In genomic region chr3:63477494-63478129, GRCh38 we compare ENCODE assay signal across 1 cellular context.
TF ChIP-seq lines count a peak whose summit lies in the region.

No MANE protein-coding gene starts in this region.

TF ChIP-seq in HepG2, 621 proteins besides CTCF, POLR2A, EP300 and RAD21 (continued from another document):
- TF ChIP-seq, protein P1, sequence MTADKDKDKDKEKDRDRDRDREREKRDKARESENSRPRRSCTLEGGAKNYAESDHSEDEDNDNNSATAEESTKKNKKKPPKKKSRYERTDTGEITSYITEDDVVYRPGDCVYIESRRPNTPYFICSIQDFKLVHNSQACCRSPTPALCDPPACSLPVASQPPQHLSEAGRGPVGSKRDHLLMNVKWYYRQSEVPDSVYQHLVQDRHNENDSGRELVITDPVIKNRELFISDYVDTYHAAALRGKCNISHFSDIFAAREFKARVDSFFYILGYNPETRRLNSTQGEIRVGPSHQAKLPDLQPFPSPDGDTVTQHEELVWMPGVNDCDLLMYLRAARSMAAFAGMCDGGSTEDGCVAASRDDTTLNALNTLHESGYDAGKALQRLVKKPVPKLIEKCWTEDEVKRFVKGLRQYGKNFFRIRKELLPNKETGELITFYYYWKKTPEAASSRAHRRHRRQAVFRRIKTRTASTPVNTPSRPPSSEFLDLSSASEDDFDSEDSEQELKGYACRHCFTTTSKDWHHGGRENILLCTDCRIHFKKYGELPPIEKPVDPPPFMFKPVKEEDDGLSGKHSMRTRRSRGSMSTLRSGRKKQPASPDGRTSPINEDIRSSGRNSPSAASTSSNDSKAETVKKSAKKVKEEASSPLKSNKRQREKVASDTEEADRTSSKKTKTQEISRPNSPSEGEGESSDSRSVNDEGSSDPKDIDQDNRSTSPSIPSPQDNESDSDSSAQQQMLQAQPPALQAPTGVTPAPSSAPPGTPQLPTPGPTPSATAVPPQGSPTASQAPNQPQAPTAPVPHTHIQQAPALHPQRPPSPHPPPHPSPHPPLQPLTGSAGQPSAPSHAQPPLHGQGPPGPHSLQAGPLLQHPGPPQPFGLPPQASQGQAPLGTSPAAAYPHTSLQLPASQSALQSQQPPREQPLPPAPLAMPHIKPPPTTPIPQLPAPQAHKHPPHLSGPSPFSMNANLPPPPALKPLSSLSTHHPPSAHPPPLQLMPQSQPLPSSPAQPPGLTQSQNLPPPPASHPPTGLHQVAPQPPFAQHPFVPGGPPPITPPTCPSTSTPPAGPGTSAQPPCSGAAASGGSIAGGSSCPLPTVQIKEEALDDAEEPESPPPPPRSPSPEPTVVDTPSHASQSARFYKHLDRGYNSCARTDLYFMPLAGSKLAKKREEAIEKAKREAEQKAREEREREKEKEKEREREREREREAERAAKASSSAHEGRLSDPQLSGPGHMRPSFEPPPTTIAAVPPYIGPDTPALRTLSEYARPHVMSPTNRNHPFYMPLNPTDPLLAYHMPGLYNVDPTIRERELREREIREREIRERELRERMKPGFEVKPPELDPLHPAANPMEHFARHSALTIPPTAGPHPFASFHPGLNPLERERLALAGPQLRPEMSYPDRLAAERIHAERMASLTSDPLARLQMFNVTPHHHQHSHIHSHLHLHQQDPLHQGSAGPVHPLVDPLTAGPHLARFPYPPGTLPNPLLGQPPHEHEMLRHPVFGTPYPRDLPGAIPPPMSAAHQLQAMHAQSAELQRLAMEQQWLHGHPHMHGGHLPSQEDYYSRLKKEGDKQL (CRISPR knock-in tag; IDR thresholded peaks at IDR 0.05; ENCODE audit: low read depth): no peak
